In the genomic region with DNA sequence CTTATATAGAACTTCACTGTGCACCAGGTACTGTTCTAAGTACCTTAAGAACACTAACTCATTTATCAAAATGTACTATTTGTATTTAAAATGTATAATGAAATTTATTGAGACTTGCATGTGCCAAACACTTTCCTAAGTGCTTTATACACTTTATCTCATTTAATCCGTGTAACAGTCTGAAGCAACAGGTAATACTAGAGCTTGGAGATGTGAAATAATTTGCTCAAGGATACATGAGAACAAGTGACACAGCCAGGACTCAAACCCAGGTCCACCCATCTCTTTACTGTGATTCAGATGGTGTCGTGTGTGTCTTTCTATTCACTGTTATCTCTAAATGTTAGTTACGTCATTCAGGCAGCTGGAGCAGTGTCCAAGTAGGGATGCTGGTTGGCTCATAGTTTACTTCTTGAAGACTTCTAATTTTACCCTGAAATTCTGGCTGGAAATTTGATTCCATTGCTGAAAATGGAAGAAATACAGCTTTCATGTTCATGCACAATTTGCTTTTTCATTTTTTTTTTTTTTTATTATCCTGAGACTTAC, we compare ENCODE assay signal across 23 cellular contexts.
A peak's percentile ranks its signal among the peaks of the same experiment; 100 is the strongest.
DNase-seq lines count a peak whose midpoint lies in the region; ATAC-seq, FAIRE-seq and TF ChIP-seq lines count a peak whose summit lies in the region.
"Had no signal": no experiment of that assay in that cellular context is flagged by ENCODE, and none has a peak within 500 bp of the region (broad histone marks: within the 10 kb centered on the region; RNA-seq: fewer than 3 reads in every experiment).

No MANE protein-coding gene starts in this region.

- peaks cover 0 to 3% (median 0%) of the 10 kb centered on the region in 8 donors for H3K9me3 Mint-ChIP-seq in CD4-positive, alpha-beta memory T cell

- intact Hi-C loops in CD4-positive, alpha-beta memory T cell (cut with micrococcal nuclease) = no loop called here

- no peaks in the 10 kb centered on the region for H3K4me1 Mint-ChIP-seq in CD4-positive, alpha-beta memory T cell

- no peaks in the 10 kb centered on the region for H3K9me3 ChIP-seq in thoracic aorta
- no peaks in the 10 kb centered on the region for H3K9me3 ChIP-seq in CD4-positive, alpha-beta memory T cell (ENCODE audit: control insufficient read depth in 1 of 2, low read length in 2 of 2)
- H3K9me3 ChIP-seq: esophagus squamous epithelium, Peyer's patch, transverse colon had no signal

- H3K27me3 Mint-ChIP-seq in CD4-positive, alpha-beta memory T cell = peaks cover 5 to 6% of the 10 kb centered on the region in 2 donors

- H3K4me3 ChIP-seq in thoracic aorta = peak overlapping the region; percentile 22
- H3K4me3 ChIP-seq in CD4-positive, alpha-beta memory T cell (ENCODE audit: low read length in 2 of 2) = no peak overlapping the region
- H3K4me3 ChIP-seq: esophagus squamous epithelium, K562, Peyer's patch, spleen, transverse colon had no signal

- CTCF ChIA-PET in CD4-positive, alpha-beta memory T cell (lab: Charles Lee; ENCODE audit: partially characterized antibody) = no interaction called here

- POLR2A ChIA-PET in CD4-positive, alpha-beta memory T cell (lab: Charles Lee; ENCODE audit: partially characterized antibody) = no interaction called here

- no peak for TF ChIP-seq CTCF in thoracic aorta (IDR thresholded peaks at IDR 0.05)

- H3K4me3 Mint-ChIP-seq in CD4-positive, alpha-beta memory T cell = no peak overlapping the region

- H3K36me3 Mint-ChIP-seq in CD4-positive, alpha-beta memory T cell = no peaks in the 10 kb centered on the region

- peaks cover 24 to 75% of the 10 kb centered on the region in 2 donors for H3K4me1 ChIP-seq in thoracic aorta (ENCODE audit: control insufficient read depth in 1 of 2, low read depth in 2 of 2)
- H3K4me1 ChIP-seq in CD4-positive, alpha-beta memory T cell (ENCODE audit: insufficient read depth, low read length) = no peaks in the 10 kb centered on the region
- H3K4me1 ChIP-seq: Peyer's patch had no signal

- peak; percentile 58 for FAIRE-seq in islet of Langerhans (lab: Jason Lieb, UNC)
- FAIRE-seq: GM12892, H1, K562 had no signal

- no peaks in the 10 kb centered on the region for H3K36me3 ChIP-seq in thoracic aorta
- no peaks in the 10 kb centered on the region for H3K36me3 ChIP-seq in CD4-positive, alpha-beta memory T cell (ENCODE audit: insufficient read depth, low read length)
- H3K36me3 ChIP-seq: esophagus squamous epithelium, Peyer's patch, spleen, transverse colon had no signal

- H3K27ac ChIP-seq in thoracic aorta = peak overlapping the region; percentile 54 to 71
- H3K27ac ChIP-seq in CD4-positive, alpha-beta memory T cell (ENCODE audit: low read depth, low read length) = no peak overlapping the region
- H3K27ac ChIP-seq: esophagus squamous epithelium, Peyer's patch, spleen, transverse colon had no signal

- DNase-seq in NCI-H226 = peak; percentile 80
- DNase-seq in fibroblast of gingiva (ENCODE audit: low read depth) = peak; percentile 60
- DNase-seq in thoracic aorta (ENCODE audit: low spot score) = peak; percentile 36
- DNase-seq in inferior parietal cortex (ENCODE audit: extremely low spot score) = no peak
- DNase-seq in CD4-positive, alpha-beta memory T cell = no peak
- no peak for DNase-seq in stimulated activated naive CD8-positive, alpha-beta T cell treated with anti-CD3 and anti-CD28 coated beads, Interleukin-15, Interleukin-2, amounts not matched to agents 100 U/mL and 50 U/mL, for 24 hours
- DNase-seq: activated CD4-positive, alpha-beta T cell treated with anti-CD3 and anti-CD28 coated beads for 4 hours; activated CD8-positive, alpha-beta memory T cell treated with anti-CD3 and anti-CD28 coated beads, Interleukin-2, amount 50 U/mL, for 48 hours; activated gamma-delta T cell treated with Interleukin-2 at 50 U/mL for 16 hours; C1 segment of cervical spinal cord; DMS 273 treated with DMSO at 0.1 percent for 48 hours; esophagus squamous epithelium; GF-D8; NCI-H2171 treated with DMSO at 0.1 percent for 48 hours; Peyer's patch; posterior cingulate gyrus; spleen; transverse colon had no signal

- peak; percentile 70 for ATAC-seq in thoracic aorta (ENCODE audit: insufficient number of reproducible peaks, low FRiP score, low read depth)
- no peak for ATAC-seq in GM21360 (IDR thresholded peaks at IDR 0.05; ENCODE audit: unreplicated experiment)
- no peak for ATAC-seq in stimulated activated naive CD8-positive, alpha-beta T cell treated with anti-CD3 and anti-CD28 coated beads, Interleukin-15, Interleukin-2, amounts not matched to agents 100 U/mL and 50 U/mL, for 24 hours
- ATAC-seq: K562 had no signal

- H3K27ac Mint-ChIP-seq in CD4-positive, alpha-beta memory T cell = no peak overlapping the region

- H3K27me3 ChIP-seq in thoracic aorta (replicated peaks; ENCODE audit: insufficient read depth) = no peaks in the 10 kb centered on the region
- no peaks in the 10 kb centered on the region for H3K27me3 ChIP-seq in CD4-positive, alpha-beta memory T cell (ENCODE audit: insufficient read depth, low read length)
- H3K27me3 ChIP-seq: esophagus squamous epithelium, Peyer's patch, spleen, transverse colon had no signal

Comparison
In these comparisons a context has a peak if more than half of its experiments do, and no peak if none do; other contexts are left out.
1. DNase-seq: peak in NCI-H226 (single experiment), fibroblast of gingiva (single experiment) and thoracic aorta (single experiment); none in inferior parietal cortex (single experiment), CD4-positive, alpha-beta memory T cell (0 of 5) and stimulated activated naive CD8-positive, alpha-beta T cell treated with anti-CD3 and anti-CD28 coated beads, Interleukin-15, Interleukin-2, amounts not matched to agents 100 U/mL and 50 U/mL, for 24 hours (single experiment).